ENCODE assay signal across 9 cellular contexts in the genomic region with DNA sequence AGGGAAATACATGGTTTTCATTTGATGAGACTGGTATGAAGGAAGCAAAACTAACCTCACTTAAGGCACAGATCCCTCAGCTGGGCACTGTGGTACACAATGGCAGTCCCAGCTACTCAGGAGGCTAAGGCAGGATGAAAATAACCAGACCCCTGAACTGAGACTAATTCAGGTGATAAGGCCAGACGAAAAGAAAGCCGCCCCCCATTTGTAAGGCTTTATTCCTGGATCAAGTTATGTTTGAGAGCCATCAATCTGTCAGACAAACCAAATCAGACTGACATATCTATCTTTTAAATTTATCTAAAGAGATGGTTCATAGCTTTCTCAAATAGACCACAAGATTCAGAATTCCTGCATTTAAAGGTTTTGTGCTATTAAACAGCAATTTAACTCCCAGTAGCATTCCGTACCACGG. TPM values are rescaled to one million over a fixed set of nuclear protein-coding genes. Genes with fewer than 3 reads are reported as not detected.
DNase-seq lines count a peak whose midpoint lies in the region; ATAC-seq, FAIRE-seq and TF ChIP-seq lines count a peak whose summit lies in the region.
"Had no signal": no experiment of that assay in that cellular context is flagged by ENCODE, and none has a peak within 500 bp of the region (broad histone marks: within the 10 kb centered on the region; RNA-seq: fewer than 3 reads in every experiment).

No MANE protein-coding gene starts in this region.

- H3K36me3 ChIP-seq in DND-41 (ENCODE audit: insufficient read depth, low read length) (peaks cover 86% of the 10 kb centered on the region), K562 (ENCODE audit: control insufficient read depth, insufficient read depth, low read length) (peaks cover 82% of the 10 kb centered on the region), neural cell (ENCODE audit: insufficient read depth, low read length) (peaks cover 35% of the 10 kb centered on the region)

- DNase-seq in DND-41 (no peak), NB4 (ENCODE audit: low read depth) (no peak), K562 (ENCODE audit: extremely low read depth in 1 of 4, low spot score in 3 of 4) (no peak), AG08395 (ENCODE audit: low spot score) (no peak), T1000 (lab: John Stamatoyannopoulos, UW) (no peak)
- DNase-seq in stimulated activated CD4-positive, alpha-beta T cell treated with anti-CD3 and anti-CD28 coated beads, Interleukin-2, amount 100 ng/mL, for 48 hours: no peak
- DNase-seq: NCI-H1048, NCI-H526 treated with DMSO at 0.1 percent for 48 hours had no signal

- H3K9me2 ChIP-seq in neural cell (ENCODE audit: insufficient read depth, low read length): no peaks in the 10 kb centered on the region

- BruUV-seq in K562 (replicated peaks; lab: Mats Ljungman, UMichigan): no TSS peak

- FAIRE-seq in K562 (lab: Jason Lieb, UNC): no peak

- no peak for TF ChIP-seq CTCF in DND-41 (IDR thresholded peaks at IDR 0.05; ENCODE audit: borderline replicate concordance, extremely low read depth, low read length, poor library complexity, severe bottlenecking)
- TF ChIP-seq CTCF in NB4 (IDR thresholded peaks at IDR 0.05; ENCODE audit: low read depth, low read length): no peak
- TF ChIP-seq CTCF in K562 (IDR thresholded peaks at IDR 0.05 in 2 of 3, conservative IDR thresholded peaks at IDR 0.05 in 1 of 3; ENCODE audit: insufficient read depth in 2 of 3, low read depth in 1 of 3, low read length in 3 of 3): no peak
- TF ChIP-seq CTCF in neural cell (IDR thresholded peaks at IDR 0.05; ENCODE audit: poor library complexity, severe bottlenecking): no peak

- CTCF ChIA-PET in K562 (lab: Yijun Ruan, JAX; ENCODE audit: low intra/inter-chr PET ratio): no interaction called here

- peak overlapping the region; percentile 81 for H3K4me2 ChIP-seq in DND-41 (ENCODE audit: insufficient read depth, low read length)
- no peak overlapping the region for H3K4me2 ChIP-seq in K562 (ENCODE audit: insufficient read depth, low read length)
- H3K4me2 ChIP-seq in neural cell (ENCODE audit: low read length): no peak overlapping the region

- in situ Hi-C loops in K562 (cut with MboI): loop anchor here (10.0 to 25.0 kb wide), 2 partner anchors 422 to 760 kb away; no protein-coding TSS in a partner anchor

- POLR2A ChIA-PET in K562 (lab: Yijun Ruan, JAX): interaction anchor here (0.5 to 2.1 kb wide), 10 partner anchors 10 to 232 kb away, joined by 3 to 11 read pairs (median 4); a partner anchor contains a TSS

- H3K9me1 ChIP-seq in K562 (ENCODE audit: control insufficient read depth, insufficient read depth, low read length): no peaks in the 10 kb centered on the region

- no peaks in the 10 kb centered on the region for H3F3A ChIP-seq in neural cell (ENCODE audit: insufficient read depth, low read length, poor library complexity, severe bottlenecking)

- WGBS in K562 (ENCODE audit: insufficient coverage, low coverage, missing lambda C conversion rate): 75% methylated on average over 4 of the region's 4 CpGs

- H4K20me1 ChIP-seq in DND-41 (ENCODE audit: insufficient read depth, low read length) (peaks cover 78% of the 10 kb centered on the region), K562 (replicated peaks; ENCODE audit: control insufficient read depth, insufficient read depth, low read length) (peaks cover 35% of the 10 kb centered on the region), neural cell (ENCODE audit: insufficient read depth) (peaks cover 19% of the 10 kb centered on the region)

- H3K9me3 ChIP-seq in DND-41 (ENCODE audit: insufficient read depth, low read length, severe bottlenecking) (no peaks in the 10 kb centered on the region), K562 (replicated peaks; ENCODE audit: control insufficient read depth, insufficient read depth, low read depth, low read length) (no peaks in the 10 kb centered on the region), neural cell (ENCODE audit: low read length) (no peaks in the 10 kb centered on the region)

- TF ChIP-seq RAD21 in K562 (CRISPR knock-in tag; conservative IDR thresholded peaks at IDR 0.05 in 1 of 2, IDR thresholded peaks at IDR 0.05 in 1 of 2): no peak
- no peak for TF ChIP-seq RAD21 in neural cell (conservative IDR thresholded peaks at IDR 0.05)

- TF ChIP-seq POLR2A in NB4 (IDR thresholded peaks at IDR 0.05; ENCODE audit: extremely low read depth, insufficient read length) (no peak), K562 (conservative IDR thresholded peaks at IDR 0.05) (no peak)

- H2AFZ ChIP-seq in DND-41 (ENCODE audit: low read depth, low read length) (no peak overlapping the region), K562 (ENCODE audit: low read depth, low read length) (no peak overlapping the region), neural cell (ENCODE audit: low read depth, low read length) (no peak overlapping the region)

- H3K9ac ChIP-seq in DND-41 (ENCODE audit: low read depth, low read length) (peak overlapping the region; percentile 76), K562 (ENCODE audit: insufficient read depth in 1 of 2, low read depth in 2 of 2, low read length in 2 of 2) (peak overlapping the region in 1 of 2 experiments; percentile 38; a peak in 1 of 4 replicates), neural cell (ENCODE audit: low read length) (no peak overlapping the region)

- intact Hi-C loops in K562 (cut with micrococcal nuclease): loop anchor here (10.0 kb wide), 1 partner anchor 478 kb away; no protein-coding TSS in a partner anchor

- H3K27me3 ChIP-seq in DND-41 (ENCODE audit: insufficient read depth, low read length, poor library complexity) (no peaks in the 10 kb centered on the region), K562 (ENCODE audit: control insufficient read depth in 2 of 2, insufficient read depth in 2 of 2, low read length in 2 of 2) (no peaks in the 10 kb centered on the region), neural cell (ENCODE audit: insufficient read depth, low read depth, low read length) (no peaks in the 10 kb centered on the region)

- H3K27ac ChIP-seq in DND-41 (ENCODE audit: low read length) (no peak overlapping the region), K562 (ENCODE audit: extremely low read depth, low read depth, low read length) (no peak overlapping the region), neural cell (ENCODE audit: low read length) (no peak overlapping the region)

- H3K79me2 ChIP-seq in DND-41 (ENCODE audit: insufficient read depth, low read length): peaks cover 95% of the 10 kb centered on the region
- H3K79me2 ChIP-seq in K562 (ENCODE audit: control insufficient read depth, insufficient read depth, low read length): peaks cover 71% of the 10 kb centered on the region
- peaks cover 62% of the 10 kb centered on the region for H3K79me2 ChIP-seq in neural cell (replicated peaks; ENCODE audit: insufficient read depth, low read length)

- TF ChIP-seq EP300 in K562 (IDR thresholded peaks at IDR 0.05; ENCODE audit: low read length): no peak
- no peak for TF ChIP-seq EP300 in neural cell (conservative IDR thresholded peaks at IDR 0.05; ENCODE audit: poor library complexity, severe bottlenecking)

- H3K4me3 ChIP-seq in DND-41 (ENCODE audit: low read depth in 1 of 2, low read length in 2 of 2) (peak overlapping the region in 1 of 2 experiments; percentile 64; a peak in 1 of 4 replicates), NB4 (ENCODE audit: low read depth, low read length) (peak overlapping the region; percentile 96), K562 (no peak overlapping the region), neural cell (ENCODE audit: low read length) (peak overlapping the region; percentile 96)

- H3K4me1 ChIP-seq in DND-41 (ENCODE audit: insufficient read depth, low read length) (peaks cover 58% of the 10 kb centered on the region), K562 (replicated peaks in 1 of 2; ENCODE audit: control insufficient read depth in 2 of 2, insufficient read depth in 2 of 2, low read length in 2 of 2) (peaks cover 0 to 26% of the 10 kb centered on the region in 2 experiments; a peak in 3 of 5 replicates)

- no peak for ATAC-seq in DND-41 (ENCODE audit: insufficient read depth, low read depth)
- ATAC-seq in K562: no peak

RNA-seq across cellular contexts. Expression of a gene that starts 4.1 kb away (rescaled TPM):
- 208 and 463 TPM in 2 replicates for total RNA-seq in K562 (2011; cell fraction: chromatin; rRNA removed; ENCODE audit: low replicate concordance)
- 149 and 153 TPM in 2 replicates for total RNA-seq in K562 (2011; cell fraction: nucleolus; rRNA removed)
- total RNA-seq in K562 (2011; cell fraction: nucleoplasm; rRNA removed): 214 TPM in 2 replicates
- total RNA-seq in K562 (2014; rRNA removed) (219 and 241 TPM in 2 replicates), K562 (2014; rRNA removed; fragmentation: Illumina TruSeq; extraction: Trizol) (336 and 371 TPM in 2 replicates), K562 (2015; rRNA removed; fragmentation: Illumina TruSeq; extraction: Trizol) (393 and 420 TPM in 2 replicates), K562 (2021) (293 and 315 TPM in 2 replicates)
- polyA plus RNA-seq in K562 (2011; rRNA removed) (519 and 726 TPM in 2 replicates), K562 (2014; fragmentation: Illumina TruSeq; extraction: Trizol) (316 and 323 TPM in 2 replicates), K562 (2014; fragmentation: Nextera tagmentation; extraction: Ambion mirVana) (100 to 1,000 TPM; 696 to 706 TPM), K562 (2014; rRNA removed) (375 and 380 TPM in 2 replicates), neural cell (278 and 286 TPM in 2 replicates)
- polyA plus RNA-seq in K562 (2011; cell fraction: cytosol; rRNA removed): 154 and 268 TPM in 2 replicates
- 495 and 660 TPM in 2 replicates for polyA plus RNA-seq in K562 (2011; cell fraction: nucleus; rRNA removed)
- polyA plus RNA-seq in K562 (2012): 248 and 386 TPM in 2 replicates
- polyA minus RNA-seq in K562 (2011; rRNA and poly(A)+ RNA removed): 547 and 760 TPM in 2 replicates
- 130 and 176 TPM in 2 replicates for polyA minus RNA-seq in K562 (2011; cell fraction: cytosol; rRNA and poly(A)+ RNA removed)
- 174 and 299 TPM in 2 replicates for polyA minus RNA-seq in K562 (2011; cell fraction: nucleus; rRNA and poly(A)+ RNA removed)
- 179 and 191 TPM in 2 replicates for polyA minus RNA-seq in neural cell

RNA-seq across cellular contexts. Expression of a gene that starts 31.0 kb away (rescaled TPM):
- total RNA-seq in K562 (2011; cell fraction: chromatin; rRNA removed; ENCODE audit: low replicate concordance): 5.5 and 7.4 TPM in 2 replicates
- total RNA-seq in K562 (2011; cell fraction: nucleolus; rRNA removed): 3.2 TPM in 2 replicates
- 4.1 and 8.1 TPM in 2 replicates for total RNA-seq in K562 (2011; cell fraction: nucleoplasm; rRNA removed)
- total RNA-seq in K562 (2014; rRNA removed) (12.3 and 18.3 TPM in 2 replicates), K562 (2014; rRNA removed; fragmentation: Illumina TruSeq; extraction: Trizol) (31.6 and 32.4 TPM in 2 replicates), K562 (2015; rRNA removed; fragmentation: Illumina TruSeq; extraction: Trizol) (20.3 and 21.8 TPM in 2 replicates), K562 (2021) (15.9 and 19.3 TPM in 2 replicates)
- polyA plus RNA-seq in K562 (2011; rRNA removed) (18.0 and 28.4 TPM in 2 replicates), K562 (2014; fragmentation: Illumina TruSeq; extraction: Trizol) (12.0 and 12.5 TPM in 2 replicates), K562 (2014; fragmentation: Nextera tagmentation; extraction: Ambion mirVana) (10 to 100 TPM; 48.5 to 58.6 TPM), K562 (2014; rRNA removed) (14.5 and 17.4 TPM in 2 replicates), neural cell (8.7 and 12.4 TPM in 2 replicates)
- polyA plus RNA-seq in K562 (2011; cell fraction: cytosol; rRNA removed): 6.1 and 10.2 TPM in 2 replicates
- 3.8 and 6.4 TPM in 2 replicates for polyA plus RNA-seq in K562 (2011; cell fraction: nucleus; rRNA removed)
- polyA plus RNA-seq in K562 (2012): 6.1 and 13.3 TPM in 2 replicates
- polyA minus RNA-seq in K562 (2011; rRNA and poly(A)+ RNA removed): 9.7 and 11.4 TPM in 2 replicates
- 4.4 and 6.8 TPM in 2 replicates for polyA minus RNA-seq in K562 (2011; cell fraction: cytosol; rRNA and poly(A)+ RNA removed)
- 0.81 and 2.4 TPM in 2 replicates for polyA minus RNA-seq in K562 (2011; cell fraction: nucleus; rRNA and poly(A)+ RNA removed)
- polyA minus RNA-seq in neural cell: 8.3 and 10.1 TPM in 2 replicates
